Comparison of ENCODE assay signal across 19 cellular contexts in genomic region chr5:144139586-144139985, GRCh38. TPM values are rescaled to one million over a fixed set of nuclear protein-coding genes. Genes with fewer than 3 reads are reported as not detected.
A peak's percentile ranks its signal among the peaks of the same experiment; 100 is the strongest.
DNase-seq lines count a peak whose midpoint lies in the region; ATAC-seq and TF ChIP-seq lines count a peak whose summit lies in the region.
"Had no signal": no experiment of that assay in that cellular context is flagged by ENCODE, and none has a peak within 500 bp of the region (broad histone marks: within the 10 kb centered on the region; RNA-seq: fewer than 3 reads in every experiment).

No MANE protein-coding gene starts in this region.

- no peaks in the 10 kb centered on the region for H3K79me2 ChIP-seq in neural cell (replicated peaks; ENCODE audit: insufficient read depth, low read length)

- H3K27me3 ChIP-seq in neural cell (ENCODE audit: insufficient read depth, low read depth, low read length) = no peaks in the 10 kb centered on the region
- H3K27me3 ChIP-seq: thyroid gland had no signal

- ATAC-seq in HG03108 (IDR thresholded peaks at IDR 0.05; ENCODE audit: unreplicated experiment) = no peak
- no peak for ATAC-seq in GM18858 (IDR thresholded peaks at IDR 0.05; ENCODE audit: unreplicated experiment)
- ATAC-seq: CD8-positive, alpha-beta T cell had no signal

- no peaks in the 10 kb centered on the region for H3F3A ChIP-seq in neural cell (ENCODE audit: insufficient read depth, low read length, poor library complexity, severe bottlenecking)

- TF ChIP-seq EP300 in neural cell (conservative IDR thresholded peaks at IDR 0.05; ENCODE audit: poor library complexity, severe bottlenecking) = no peak

- no peak overlapping the region for H2AFZ ChIP-seq in neural cell (ENCODE audit: low read depth, low read length)

- H3K9me2 ChIP-seq in neural cell (ENCODE audit: insufficient read depth, low read length) = no peaks in the 10 kb centered on the region

- no peaks in the 10 kb centered on the region for H4K20me1 ChIP-seq in neural cell (ENCODE audit: insufficient read depth)

- H3K4me3 ChIP-seq in AG10803 (ENCODE audit: low read length) = no peak overlapping the region
- no peak overlapping the region for H3K4me3 ChIP-seq in fibroblast of pulmonary artery (replicated peaks; ENCODE audit: low read depth, low read length)
- no peak overlapping the region for H3K4me3 ChIP-seq in neural cell (ENCODE audit: low read length)
- H3K4me3 ChIP-seq: thyroid gland had no signal

- no peak for TF ChIP-seq RAD21 in neural cell (conservative IDR thresholded peaks at IDR 0.05)

- peak; percentile 67 for TF ChIP-seq CTCF in AG10803 (conservative IDR thresholded peaks at IDR 0.05; ENCODE audit: low read length)
- TF ChIP-seq CTCF in fibroblast of pulmonary artery (IDR thresholded peaks at IDR 0.05; ENCODE audit: low read length, missing control alignments) = peak; percentile 20
- peak; percentile 23 for TF ChIP-seq CTCF in neural cell (IDR thresholded peaks at IDR 0.05; ENCODE audit: poor library complexity, severe bottlenecking)

- H3K4me2 ChIP-seq in neural cell (ENCODE audit: low read length) = no peak overlapping the region

- H3K9me3 ChIP-seq in neural cell (ENCODE audit: low read length) = no peaks in the 10 kb centered on the region
- H3K9me3 ChIP-seq: thyroid gland had no signal

- peak; percentile 87 for DNase-seq in AG10803 (ENCODE audit: low read depth)
- peak; percentile 71 for DNase-seq in LHCN-M2 (ENCODE audit: low read depth)
- DNase-seq in fibroblast of pulmonary artery (ENCODE audit: low read depth) = peak; percentile 33
- DNase-seq in SIG-M5 treated with dmso at 0.1 percent for 504 hours (lab: John Stamatoyannopoulos, UW; ENCODE audit: unreplicated experiment) = no peak
- no peak for DNase-seq in stimulated activated CD4-positive, alpha-beta T cell treated with anti-CD3 and anti-CD28 coated beads, Interleukin-2, amount 100 ng/mL, for 48 hours
- DNase-seq: activated CD4-positive, alpha-beta T cell treated with anti-CD3 and anti-CD28 coated beads for 1 hour; activated CD8-positive, alpha-beta memory T cell treated with anti-CD3 and anti-CD28 coated beads, Interleukin-2, amount 50 U/mL, for 48 hours; activated naive CD8-positive, alpha-beta T cell treated with anti-CD3 and anti-CD28 coated beads, Interleukin-2, amount 10 ng/mL, durations not matched to agents 7 days and 5 days; CD8-positive, alpha-beta T cell; GDM1; GOT3; kidney; NCI-H1092 treated with DMSO at 0.1 percent for 48 hours; NCI-H510A; T-helper 2 cell; thyroid gland had no signal

- no peak overlapping the region for H3K27ac ChIP-seq in neural cell (ENCODE audit: low read length)
- H3K27ac ChIP-seq: thyroid gland had no signal

- H3K36me3 ChIP-seq in neural cell (ENCODE audit: insufficient read depth, low read length) = no peaks in the 10 kb centered on the region
- H3K36me3 ChIP-seq: thyroid gland had no signal

- no peak overlapping the region for H3K9ac ChIP-seq in neural cell (ENCODE audit: low read length)

TF ChIP-seq in neural cell, 6 proteins besides CTCF, POLR2A, EP300 and RAD21:
- TF ChIP-seq POLR2AphosphoS5 (IDR thresholded peaks at IDR 0.05) (no peak), TAF1 (IDR thresholded peaks at IDR 0.05; ENCODE audit: low read depth) (no peak), SMC3 (conservative IDR thresholded peaks at IDR 0.05; ENCODE audit: poor library complexity) (peak; percentile 29), EZH2 (IDR thresholded peaks at IDR 0.05; ENCODE audit: borderline replicate concordance, insufficient read depth, low read length, poor library complexity, severe bottlenecking) (no peak), MXI1 (conservative IDR thresholded peaks at IDR 0.05; ENCODE audit: poor library complexity, severe bottlenecking) (no peak)
- TF ChIP-seq, protein P1, sequence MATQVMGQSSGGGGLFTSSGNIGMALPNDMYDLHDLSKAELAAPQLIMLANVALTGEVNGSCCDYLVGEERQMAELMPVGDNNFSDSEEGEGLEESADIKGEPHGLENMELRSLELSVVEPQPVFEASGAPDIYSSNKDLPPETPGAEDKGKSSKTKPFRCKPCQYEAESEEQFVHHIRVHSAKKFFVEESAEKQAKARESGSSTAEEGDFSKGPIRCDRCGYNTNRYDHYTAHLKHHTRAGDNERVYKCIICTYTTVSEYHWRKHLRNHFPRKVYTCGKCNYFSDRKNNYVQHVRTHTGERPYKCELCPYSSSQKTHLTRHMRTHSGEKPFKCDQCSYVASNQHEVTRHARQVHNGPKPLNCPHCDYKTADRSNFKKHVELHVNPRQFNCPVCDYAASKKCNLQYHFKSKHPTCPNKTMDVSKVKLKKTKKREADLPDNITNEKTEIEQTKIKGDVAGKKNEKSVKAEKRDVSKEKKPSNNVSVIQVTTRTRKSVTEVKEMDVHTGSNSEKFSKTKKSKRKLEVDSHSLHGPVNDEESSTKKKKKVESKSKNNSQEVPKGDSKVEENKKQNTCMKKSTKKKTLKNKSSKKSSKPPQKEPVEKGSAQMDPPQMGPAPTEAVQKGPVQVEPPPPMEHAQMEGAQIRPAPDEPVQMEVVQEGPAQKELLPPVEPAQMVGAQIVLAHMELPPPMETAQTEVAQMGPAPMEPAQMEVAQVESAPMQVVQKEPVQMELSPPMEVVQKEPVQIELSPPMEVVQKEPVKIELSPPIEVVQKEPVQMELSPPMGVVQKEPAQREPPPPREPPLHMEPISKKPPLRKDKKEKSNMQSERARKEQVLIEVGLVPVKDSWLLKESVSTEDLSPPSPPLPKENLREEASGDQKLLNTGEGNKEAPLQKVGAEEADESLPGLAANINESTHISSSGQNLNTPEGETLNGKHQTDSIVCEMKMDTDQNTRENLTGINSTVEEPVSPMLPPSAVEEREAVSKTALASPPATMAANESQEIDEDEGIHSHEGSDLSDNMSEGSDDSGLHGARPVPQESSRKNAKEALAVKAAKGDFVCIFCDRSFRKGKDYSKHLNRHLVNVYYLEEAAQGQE (IDR thresholded peaks at IDR 0.05; ENCODE audit: borderline replicate concordance) = no peak
TF ChIP-seq in neural cell: peak in this region for 1.

RNA-seq across cellular contexts. Expression of gene YIPF5, which starts 30.9 kb away (rescaled TPM):
- total RNA-seq in LHCN-M2 (2014; rRNA removed) = 67.2 and 72.8 TPM in 2 replicates
- 53.3 TPM for polyA plus RNA-seq in LHCN-M2 (2012)
- polyA plus RNA-seq in neural cell = 59.6 and 61.6 TPM in 2 replicates
- polyA minus RNA-seq in neural cell = 97.1 and 104 TPM in 2 replicates

RNA-seq across cellular contexts. Expression of gene KCTD16, which starts 31.1 kb away (rescaled TPM):
- 0.11 and 0.32 TPM in 2 replicates for total RNA-seq in LHCN-M2 (2014; rRNA removed)
- polyA plus RNA-seq in LHCN-M2 (2012) = 0.46 TPM
- polyA plus RNA-seq in neural cell = 7.1 and 7.2 TPM in 2 replicates
- polyA minus RNA-seq in neural cell = 34.1 and 43.2 TPM in 2 replicates
- total RNA-seq: CD8-positive, alpha-beta T cell had no signal

Comparison
In these comparisons a context has a peak if more than half of its experiments do, and no peak if none do; other contexts are left out.
1. DNase-seq: peak in AG10803 (single experiment), LHCN-M2 (single experiment) and fibroblast of pulmonary artery (single experiment); none in SIG-M5 treated with dmso at 0.1 percent for 504 hours (single experiment) and stimulated activated CD4-positive, alpha-beta T cell treated with anti-CD3 and anti-CD28 coated beads, Interleukin-2, amount 100 ng/mL, for 48 hours (0 of 2).
2. Peak in every context shown above with its lines, with median percentiles within 50 percentile points of each other: CTCF ChIP-seq.